2 cellular contexts compared by ENCODE assay signal in genomic region chr16:11322823-11323222, GRCh38.
TF ChIP-seq lines count a peak whose summit lies in the region.

No MANE protein-coding gene starts in this region.

TF ChIP-seq in WTC11, 78 proteins besides CTCF, POLR2A, EP300 and RAD21 (continued from another document):
- no peak for TF ChIP-seq ZBTB21 (CRISPR knock-in tag; IDR thresholded peaks at IDR 0.05; ENCODE audit: borderline replicate concordance)
- TF ChIP-seq ZNF138 (CRISPR knock-in tag; conservative IDR thresholded peaks at IDR 0.05), result no peak
- no peak for TF ChIP-seq ETV6 (CRISPR knock-in tag; IDR thresholded peaks at IDR 0.05)
- TF ChIP-seq STAT6 (CRISPR knock-in tag; conservative IDR thresholded peaks at IDR 0.05; ENCODE audit: low read depth), result no peak
- TF ChIP-seq E2F1 (CRISPR knock-in tag; IDR thresholded peaks at IDR 0.05), result no peak
- TF ChIP-seq GABPB1 (CRISPR knock-in tag; IDR thresholded peaks at IDR 0.05), result no peak
- no peak for TF ChIP-seq HMGA2 (CRISPR knock-in tag; IDR thresholded peaks at IDR 0.05)

TF ChIP-seq in SK-N-SH, 30 proteins besides CTCF, POLR2A, EP300 and RAD21 (continued from another document):
- TF ChIP-seq PBX3 (IDR thresholded peaks at IDR 0.05), result no peak
- no peak for TF ChIP-seq USF1 (IDR thresholded peaks at IDR 0.05; ENCODE audit: borderline replicate concordance, low read depth)
- no peak for TF ChIP-seq CHD2 (IDR thresholded peaks at IDR 0.05; ENCODE audit: low read length, partially characterized antibody)
- no peak for TF ChIP-seq MEF2A (IDR thresholded peaks at IDR 0.05; ENCODE audit: borderline replicate concordance, low read depth)
- no peak for TF ChIP-seq MXI1 (IDR thresholded peaks at IDR 0.05; ENCODE audit: low read depth, low read length)
- no peak for TF ChIP-seq NFIC (IDR thresholded peaks at IDR 0.05; ENCODE audit: borderline replicate concordance)
- no peak for TF ChIP-seq RCOR1 (IDR thresholded peaks at IDR 0.05; ENCODE audit: low read length)
- no peak for TF ChIP-seq FOXM1 (IDR thresholded peaks at IDR 0.05; ENCODE audit: low read depth)
- no peak for TF ChIP-seq FOXJ3 (CRISPR knock-in tag; IDR thresholded peaks at IDR 0.05)
TF ChIP-seq in SK-N-SH: peak in this region for 0.
